Comparison of ENCODE assay signal across 1 cellular context in genomic region chr16:69563605-69564580, GRCh38.
A peak's percentile ranks its signal among the peaks of the same experiment; 100 is the strongest.
TF ChIP-seq lines count a peak whose summit lies in the region.

No MANE protein-coding gene starts in this region.

TF ChIP-seq in GM12878, 131 proteins besides CTCF, POLR2A, EP300 and RAD21 (continued from another document and continues in another):
- TF ChIP-seq MEF2A (IDR thresholded peaks at IDR 0.05; ENCODE audit: insufficient read depth, low read depth, low read length) (peak; percentile 62; the same call in 1 of the 2 replicates), RBBP5 (conservative IDR thresholded peaks at IDR 0.05) (no peak), RB1 (IDR thresholded peaks at IDR 0.05; ENCODE audit: borderline replicate concordance) (no peak; the same call in 1 of the 2 replicates), EGR1 (IDR thresholded peaks at IDR 0.05; ENCODE audit: borderline replicate concordance in 1 of 2, low read depth in 2 of 2, low read length in 2 of 2) (no peak), E4F1 (IDR thresholded peaks at IDR 0.05; ENCODE audit: borderline replicate concordance, partially characterized antibody) (no peak), ESRRA (IDR thresholded peaks at IDR 0.05; ENCODE audit: low read length) (no peak), POLR2AphosphoS5 (IDR thresholded peaks at IDR 0.05; ENCODE audit: low read length) (peak; percentile 81), IRF3 (IDR thresholded peaks at IDR 0.05) (no peak), TAF1 (IDR thresholded peaks at IDR 0.05; ENCODE audit: borderline replicate concordance, low read depth, low read length) (peak; percentile 33; the same call in 1 of the 2 replicates), IKZF1 (conservative IDR thresholded peaks at IDR 0.05) (peak; percentile 88), CUX1 (IDR thresholded peaks at IDR 0.05; ENCODE audit: insufficient replicate concordance, low read depth, low read length) (no peak), MYB (IDR thresholded peaks at IDR 0.05; ENCODE audit: borderline replicate concordance, low read depth, low read length) (no peak), ZBED1 (IDR thresholded peaks at IDR 0.05; ENCODE audit: borderline replicate concordance) (peak; percentile 97), IRF4 (IDR thresholded peaks at IDR 0.05; ENCODE audit: low read depth, low read length) (0 out of 2 replicates have a peak, but pooled peaks have one; percentile 42), DPF2 (IDR thresholded peaks at IDR 0.05) (peak; percentile 61), RCOR1 (conservative IDR thresholded peaks at IDR 0.05; ENCODE audit: low read depth, low read length) (no peak; the same call in 1 of the 2 replicates), SUZ12 (IDR thresholded peaks at IDR 0.05; ENCODE audit: unreplicated experiment) (no peak), SREBF1 (IDR thresholded peaks at IDR 0.05; ENCODE audit: low read length) (no peak), ZNF274 (IDR thresholded peaks at IDR 0.05; ENCODE audit: insufficient read depth, insufficient read length) (no peak), KLF5 (IDR thresholded peaks at IDR 0.05; ENCODE audit: partially characterized antibody) (no peak), POU2F2 (IDR thresholded peaks at IDR 0.05; ENCODE audit: borderline replicate concordance, low read depth, low read length) (peak; percentile 25; the same call in 1 of the 3 replicates), JUNB (IDR thresholded peaks at IDR 0.05) (peak; percentile 40; the same call in 1 of the 2 replicates), TARDBP (IDR thresholded peaks at IDR 0.05; ENCODE audit: borderline replicate concordance) (no peak), SIN3A (IDR thresholded peaks at IDR 0.05; ENCODE audit: low read depth, low read length) (no peak), ATF7 (IDR thresholded peaks at IDR 0.05; ENCODE audit: low read depth) (peak; percentile 90), MTA3 (IDR thresholded peaks at IDR 0.05; ENCODE audit: borderline replicate concordance, low read length) (peak; percentile 86), SREBF2 (IDR thresholded peaks at IDR 0.05; ENCODE audit: low read length) (no peak), NR2C1 (IDR thresholded peaks at IDR 0.05) (no peak), FOXK2 (IDR thresholded peaks at IDR 0.05) (no peak), CREM (IDR thresholded peaks at IDR 0.05; ENCODE audit: low read depth) (peak; percentile 40; the same call in 1 of the 2 replicates), KDM1A (IDR thresholded peaks at IDR 0.05; ENCODE audit: borderline replicate concordance) (no peak)
- TF ChIP-seq, protein P1, sequence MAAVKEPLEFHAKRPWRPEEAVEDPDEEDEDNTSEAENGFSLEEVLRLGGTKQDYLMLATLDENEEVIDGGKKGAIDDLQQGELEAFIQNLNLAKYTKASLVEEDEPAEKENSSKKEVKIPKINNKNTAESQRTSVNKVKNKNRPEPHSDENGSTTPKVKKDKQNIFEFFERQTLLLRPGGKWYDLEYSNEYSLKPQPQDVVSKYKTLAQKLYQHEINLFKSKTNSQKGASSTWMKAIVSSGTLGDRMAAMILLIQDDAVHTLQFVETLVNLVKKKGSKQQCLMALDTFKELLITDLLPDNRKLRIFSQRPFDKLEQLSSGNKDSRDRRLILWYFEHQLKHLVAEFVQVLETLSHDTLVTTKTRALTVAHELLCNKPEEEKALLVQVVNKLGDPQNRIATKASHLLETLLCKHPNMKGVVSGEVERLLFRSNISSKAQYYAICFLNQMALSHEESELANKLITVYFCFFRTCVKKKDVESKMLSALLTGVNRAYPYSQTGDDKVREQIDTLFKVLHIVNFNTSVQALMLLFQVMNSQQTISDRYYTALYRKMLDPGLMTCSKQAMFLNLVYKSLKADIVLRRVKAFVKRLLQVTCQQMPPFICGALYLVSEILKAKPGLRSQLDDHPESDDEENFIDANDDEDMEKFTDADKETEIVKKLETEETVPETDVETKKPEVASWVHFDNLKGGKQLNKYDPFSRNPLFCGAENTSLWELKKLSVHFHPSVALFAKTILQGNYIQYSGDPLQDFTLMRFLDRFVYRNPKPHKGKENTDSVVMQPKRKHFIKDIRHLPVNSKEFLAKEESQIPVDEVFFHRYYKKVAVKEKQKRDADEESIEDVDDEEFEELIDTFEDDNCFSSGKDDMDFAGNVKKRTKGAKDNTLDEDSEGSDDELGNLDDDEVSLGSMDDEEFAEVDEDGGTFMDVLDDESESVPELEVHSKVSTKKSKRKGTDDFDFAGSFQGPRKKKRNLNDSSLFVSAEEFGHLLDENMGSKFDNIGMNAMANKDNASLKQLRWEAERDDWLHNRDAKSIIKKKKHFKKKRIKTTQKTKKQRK (IDR thresholded peaks at IDR 0.05; ENCODE audit: low read depth, low read length): no peak
- TF ChIP-seq, protein P2, sequence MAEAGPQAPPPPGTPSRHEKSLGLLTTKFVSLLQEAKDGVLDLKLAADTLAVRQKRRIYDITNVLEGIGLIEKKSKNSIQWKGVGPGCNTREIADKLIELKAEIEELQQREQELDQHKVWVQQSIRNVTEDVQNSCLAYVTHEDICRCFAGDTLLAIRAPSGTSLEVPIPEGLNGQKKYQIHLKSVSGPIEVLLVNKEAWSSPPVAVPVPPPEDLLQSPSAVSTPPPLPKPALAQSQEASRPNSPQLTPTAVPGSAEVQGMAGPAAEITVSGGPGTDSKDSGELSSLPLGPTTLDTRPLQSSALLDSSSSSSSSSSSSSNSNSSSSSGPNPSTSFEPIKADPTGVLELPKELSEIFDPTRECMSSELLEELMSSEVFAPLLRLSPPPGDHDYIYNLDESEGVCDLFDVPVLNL (IDR thresholded peaks at IDR 0.05; ENCODE audit: low read depth, low read length): no peak
- TF ChIP-seq, protein P3, sequence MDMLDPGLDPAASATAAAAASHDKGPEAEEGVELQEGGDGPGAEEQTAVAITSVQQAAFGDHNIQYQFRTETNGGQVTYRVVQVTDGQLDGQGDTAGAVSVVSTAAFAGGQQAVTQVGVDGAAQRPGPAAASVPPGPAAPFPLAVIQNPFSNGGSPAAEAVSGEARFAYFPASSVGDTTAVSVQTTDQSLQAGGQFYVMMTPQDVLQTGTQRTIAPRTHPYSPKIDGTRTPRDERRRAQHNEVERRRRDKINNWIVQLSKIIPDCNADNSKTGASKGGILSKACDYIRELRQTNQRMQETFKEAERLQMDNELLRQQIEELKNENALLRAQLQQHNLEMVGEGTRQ (IDR thresholded peaks at IDR 0.05; ENCODE audit: borderline replicate concordance, low read depth, low read length): no peak
- TF ChIP-seq, protein P4, sequence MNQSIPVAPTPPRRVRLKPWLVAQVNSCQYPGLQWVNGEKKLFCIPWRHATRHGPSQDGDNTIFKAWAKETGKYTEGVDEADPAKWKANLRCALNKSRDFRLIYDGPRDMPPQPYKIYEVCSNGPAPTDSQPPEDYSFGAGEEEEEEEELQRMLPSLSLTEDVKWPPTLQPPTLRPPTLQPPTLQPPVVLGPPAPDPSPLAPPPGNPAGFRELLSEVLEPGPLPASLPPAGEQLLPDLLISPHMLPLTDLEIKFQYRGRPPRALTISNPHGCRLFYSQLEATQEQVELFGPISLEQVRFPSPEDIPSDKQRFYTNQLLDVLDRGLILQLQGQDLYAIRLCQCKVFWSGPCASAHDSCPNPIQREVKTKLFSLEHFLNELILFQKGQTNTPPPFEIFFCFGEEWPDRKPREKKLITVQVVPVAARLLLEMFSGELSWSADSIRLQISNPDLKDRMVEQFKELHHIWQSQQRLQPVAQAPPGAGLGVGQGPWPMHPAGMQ (IDR thresholded peaks at IDR 0.05; ENCODE audit: borderline replicate concordance): no peak
- TF ChIP-seq, protein P5, sequence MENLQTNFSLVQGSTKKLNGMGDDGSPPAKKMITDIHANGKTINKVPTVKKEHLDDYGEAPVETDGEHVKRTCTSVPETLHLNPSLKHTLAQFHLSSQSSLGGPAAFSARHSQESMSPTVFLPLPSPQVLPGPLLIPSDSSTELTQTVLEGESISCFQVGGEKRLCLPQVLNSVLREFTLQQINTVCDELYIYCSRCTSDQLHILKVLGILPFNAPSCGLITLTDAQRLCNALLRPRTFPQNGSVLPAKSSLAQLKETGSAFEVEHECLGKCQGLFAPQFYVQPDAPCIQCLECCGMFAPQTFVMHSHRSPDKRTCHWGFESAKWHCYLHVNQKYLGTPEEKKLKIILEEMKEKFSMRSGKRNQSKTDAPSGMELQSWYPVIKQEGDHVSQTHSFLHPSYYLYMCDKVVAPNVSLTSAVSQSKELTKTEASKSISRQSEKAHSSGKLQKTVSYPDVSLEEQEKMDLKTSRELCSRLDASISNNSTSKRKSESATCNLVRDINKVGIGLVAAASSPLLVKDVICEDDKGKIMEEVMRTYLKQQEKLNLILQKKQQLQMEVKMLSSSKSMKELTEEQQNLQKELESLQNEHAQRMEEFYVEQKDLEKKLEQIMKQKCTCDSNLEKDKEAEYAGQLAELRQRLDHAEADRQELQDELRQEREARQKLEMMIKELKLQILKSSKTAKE (IDR thresholded peaks at IDR 0.05; ENCODE audit: low read depth, poor library complexity, severe bottlenecking): peak; percentile 83
- TF ChIP-seq, protein P6, sequence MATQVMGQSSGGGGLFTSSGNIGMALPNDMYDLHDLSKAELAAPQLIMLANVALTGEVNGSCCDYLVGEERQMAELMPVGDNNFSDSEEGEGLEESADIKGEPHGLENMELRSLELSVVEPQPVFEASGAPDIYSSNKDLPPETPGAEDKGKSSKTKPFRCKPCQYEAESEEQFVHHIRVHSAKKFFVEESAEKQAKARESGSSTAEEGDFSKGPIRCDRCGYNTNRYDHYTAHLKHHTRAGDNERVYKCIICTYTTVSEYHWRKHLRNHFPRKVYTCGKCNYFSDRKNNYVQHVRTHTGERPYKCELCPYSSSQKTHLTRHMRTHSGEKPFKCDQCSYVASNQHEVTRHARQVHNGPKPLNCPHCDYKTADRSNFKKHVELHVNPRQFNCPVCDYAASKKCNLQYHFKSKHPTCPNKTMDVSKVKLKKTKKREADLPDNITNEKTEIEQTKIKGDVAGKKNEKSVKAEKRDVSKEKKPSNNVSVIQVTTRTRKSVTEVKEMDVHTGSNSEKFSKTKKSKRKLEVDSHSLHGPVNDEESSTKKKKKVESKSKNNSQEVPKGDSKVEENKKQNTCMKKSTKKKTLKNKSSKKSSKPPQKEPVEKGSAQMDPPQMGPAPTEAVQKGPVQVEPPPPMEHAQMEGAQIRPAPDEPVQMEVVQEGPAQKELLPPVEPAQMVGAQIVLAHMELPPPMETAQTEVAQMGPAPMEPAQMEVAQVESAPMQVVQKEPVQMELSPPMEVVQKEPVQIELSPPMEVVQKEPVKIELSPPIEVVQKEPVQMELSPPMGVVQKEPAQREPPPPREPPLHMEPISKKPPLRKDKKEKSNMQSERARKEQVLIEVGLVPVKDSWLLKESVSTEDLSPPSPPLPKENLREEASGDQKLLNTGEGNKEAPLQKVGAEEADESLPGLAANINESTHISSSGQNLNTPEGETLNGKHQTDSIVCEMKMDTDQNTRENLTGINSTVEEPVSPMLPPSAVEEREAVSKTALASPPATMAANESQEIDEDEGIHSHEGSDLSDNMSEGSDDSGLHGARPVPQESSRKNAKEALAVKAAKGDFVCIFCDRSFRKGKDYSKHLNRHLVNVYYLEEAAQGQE (IDR thresholded peaks at IDR 0.05; ENCODE audit: low read depth, low read length): no peak
